8 cellular contexts compared by ENCODE assay signal in genomic region chr12:19273482-19274330, GRCh38.
DNase-seq lines count a peak whose midpoint lies in the region; TF ChIP-seq lines count a peak whose summit lies in the region.

No MANE protein-coding gene starts in this region.

- intact Hi-C loops in spleen (cut with DNase I; ENCODE audit: low total_unique reads): no loop called here

- H3K36me3 ChIP-seq in Peyer's patch (peaks cover 0 to 10% (median 0%) of the 10 kb centered on the region in 3 donors), right atrium auricular region (peaks cover 28% of the 10 kb centered on the region), spleen (no peaks in the 10 kb centered on the region)

- H3K27me3 ChIP-seq in Peyer's patch (no peaks in the 10 kb centered on the region), right atrium auricular region (no peaks in the 10 kb centered on the region), spleen (replicated peaks in 1 of 7) (no peaks in the 10 kb centered on the region)

- WGBS in spleen, 5 donors: 67 to 82% (median 77%) methylated on average over 4 of the region's 4 CpGs

- H3K9me3 ChIP-seq in Peyer's patch (no peaks in the 10 kb centered on the region), right atrium auricular region (no peaks in the 10 kb centered on the region), spleen (no peaks in the 10 kb centered on the region)

- H3K4me1 ChIP-seq in Peyer's patch: no peaks in the 10 kb centered on the region
- peaks cover 0 to 11% of the 10 kb centered on the region in 2 donors for H3K4me1 ChIP-seq in right atrium auricular region
- peaks cover 0 to 10% (median 6%) of the 10 kb centered on the region in 6 donors for H3K4me1 ChIP-seq in spleen

- H3K27ac ChIP-seq in Peyer's patch (peak overlapping the region in 1 of 4 donors; percentile 38), right atrium auricular region (peak overlapping the region; percentile 6 to 45), spleen (peak overlapping the region in 1 of 8 donors; percentile 8)

- DNase-seq in DMS 273 (lab: John Stamatoyannopoulos, UW; ENCODE audit: unreplicated experiment) (peak; percentile 6), DMS 273 treated with DMSO at 0.1 percent for 48 hours (lab: John Stamatoyannopoulos, UW) (no peak), Peyer's patch (peak in 2 of 3 donors; percentile 49 to 80), right atrium auricular region (ENCODE audit: low spot score) (peak; percentile 85), spleen (no peak), GOT3 (lab: John Stamatoyannopoulos, UW) (no peak)
- peak; percentile 56 for DNase-seq in activated naive CD4-positive, alpha-beta T cell treated with Interleukin-2 at 50 U/mL for 16 hours
- DNase-seq in stimulated activated CD4-positive, alpha-beta T cell treated with anti-CD3 and anti-CD28 coated beads, Interleukin-2, amount 100 ng/mL, for 4 hours (ENCODE audit: low read depth): peak; percentile 24

- TF ChIP-seq POLR2A in Peyer's patch (IDR thresholded peaks at IDR 0.05): no peak
- TF ChIP-seq POLR2A in spleen (IDR thresholded peaks at IDR 0.05): no peak

- TF ChIP-seq CTCF in Peyer's patch (IDR thresholded peaks at IDR 0.05) (no peak), right atrium auricular region (IDR thresholded peaks at IDR 0.05) (no peak), spleen (IDR thresholded peaks at IDR 0.05 in 8 of 11, conservative IDR thresholded peaks at IDR 0.05 in 3 of 11) (no peak)

- H3K4me3 ChIP-seq in Peyer's patch: no peak overlapping the region
- H3K4me3 ChIP-seq in right atrium auricular region: no peak overlapping the region
- no peak overlapping the region for H3K4me3 ChIP-seq in spleen

Comparison
In these comparisons a context has a peak if more than half of its experiments do, and no peak if none do; other contexts are left out.
1. DNase-seq: peak in DMS 273 (single experiment), Peyer's patch (2 of 3), activated naive CD4-positive, alpha-beta T cell treated with Interleukin-2 at 50 U/mL for 16 hours (single experiment), right atrium auricular region (single experiment) and stimulated activated CD4-positive, alpha-beta T cell treated with anti-CD3 and anti-CD28 coated beads, Interleukin-2, amount 100 ng/mL, for 4 hours (single experiment); none in DMS 273 treated with DMSO at 0.1 percent for 48 hours (single experiment), spleen (single experiment) and GOT3 (single experiment).